ENCODE assay signal across 18 cellular contexts in the genomic region with DNA sequence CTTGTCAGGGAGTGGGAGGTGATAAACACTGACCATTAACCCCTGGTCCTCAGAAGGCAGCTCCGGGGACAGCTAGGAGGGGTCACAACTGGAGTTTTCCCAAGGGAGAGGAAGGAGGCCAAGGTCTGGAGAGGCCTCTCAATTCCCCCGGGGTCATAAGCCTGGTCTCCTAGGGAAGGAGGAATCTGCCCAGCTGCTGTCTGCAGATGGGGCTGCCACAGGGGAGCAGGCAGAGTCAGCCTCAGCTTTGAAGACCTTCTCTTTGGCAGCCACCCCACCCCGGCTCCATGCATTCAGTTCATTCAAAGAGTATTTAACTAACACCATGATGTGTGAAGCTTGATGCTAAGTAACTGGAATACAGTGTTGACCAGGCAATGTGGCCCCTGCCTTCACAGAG.
DNase-seq lines count a peak whose midpoint lies in the region; ATAC-seq lines count a peak whose summit lies in the region.
"Had no signal": no experiment of that assay in that cellular context is flagged by ENCODE, and none has a peak within 500 bp of the region (broad histone marks: within the 10 kb centered on the region; RNA-seq: fewer than 3 reads in every experiment).

No MANE protein-coding gene starts in this region.

- intact Hi-C loops in left ventricle myocardium superior (cut with micrococcal nuclease) = no loop called here
- intact Hi-C loops in Right ventricle myocardium inferior (cut with DNase I) = loop anchor here (10.0 kb wide), 1 partner anchor 175 kb away; no protein-coding TSS in a partner anchor

- ATAC-seq in left ventricle myocardium superior (peak; percentile 24), Right ventricle myocardium inferior (no peak)
- ATAC-seq: activated CD8-positive, alpha-beta memory T cell treated with anti-CD3 and anti-CD28 coated beads, Interleukin-2, amount 10 ng/mL, durations not matched to agents 7 days and 5 days; natural killer cell treated with Interleukin-12 subunit alpha and Interleukin-12 subunit beta and Interleukin-15 and Interleukin-18, amount 100 ng/mL, for 72 hours had no signal

- no peak for DNase-seq in left ventricle myocardium superior
- DNase-seq in Right ventricle myocardium inferior (ENCODE audit: missing footprints) = no peak
- DNase-seq in NCI-H82 treated with DMSO at 0.1 percent for 48 hours (lab: John Stamatoyannopoulos, UW; ENCODE audit: unreplicated experiment) = peak; percentile 87
- peak; percentile 66 for DNase-seq in islet precursor cell
- no peak for DNase-seq in NK-92 treated with Interleukin-12 subunit alpha and Interleukin-12 subunit beta, amount 100 ng/mL, for 24 hours (lab: John Stamatoyannopoulos, UW)
- DNase-seq in activated naive CD4-positive, alpha-beta T cell treated with Interleukin-2 at 50 U/mL for 16 hours = no peak
- no peak for DNase-seq in glomerular visceral epithelial cell (ENCODE audit: extremely low spot score)
- no peak for DNase-seq in NCI-H2227 treated with DMSO at 0.1 percent for 48 hours (lab: John Stamatoyannopoulos, UW)
- DNase-seq: activated CD4-positive, CD25-positive, alpha-beta regulatory T cell treated with anti-CD3 and anti-CD28 coated beads, Interleukin-2, amount 50 U/mL, for 72 hours; activated CD8-positive, alpha-beta memory T cell treated with anti-CD3 and anti-CD28 coated beads, Interleukin-2, amount 10 ng/mL, durations not matched to agents 7 days and 5 days; activated effector memory CD4-positive, alpha-beta T cell treated with anti-CD3 and anti-CD28 coated beads, Interleukin-2, amount 50 U/mL, for 16 hours; CD4-positive, alpha-beta memory T cell; effector CD4-positive, alpha-beta T cell; Kasumi-1; NCI-H1105 treated with DMSO at 0.1 percent for 48 hours; SHP77 treated with DMSO at 0.1 percent for 48 hours; stimulated activated naive CD4-positive, alpha-beta T cell treated with Interleukin-2 at 50 U/mL for 16 hours had no signal

Comparison
In these comparisons a context has a peak if more than half of its experiments do, and no peak if none do; other contexts are left out.
1. DNase-seq: peak in NCI-H82 treated with DMSO at 0.1 percent for 48 hours (single experiment) and islet precursor cell (single experiment); none in left ventricle myocardium superior (single experiment), Right ventricle myocardium inferior (single experiment), NK-92 treated with Interleukin-12 subunit alpha and Interleukin-12 subunit beta, amount 100 ng/mL, for 24 hours (single experiment), activated naive CD4-positive, alpha-beta T cell treated with Interleukin-2 at 50 U/mL for 16 hours (single experiment), glomerular visceral epithelial cell (single experiment) and NCI-H2227 treated with DMSO at 0.1 percent for 48 hours (single experiment).